23 cellular contexts compared by ENCODE assay signal in the genomic region with DNA sequence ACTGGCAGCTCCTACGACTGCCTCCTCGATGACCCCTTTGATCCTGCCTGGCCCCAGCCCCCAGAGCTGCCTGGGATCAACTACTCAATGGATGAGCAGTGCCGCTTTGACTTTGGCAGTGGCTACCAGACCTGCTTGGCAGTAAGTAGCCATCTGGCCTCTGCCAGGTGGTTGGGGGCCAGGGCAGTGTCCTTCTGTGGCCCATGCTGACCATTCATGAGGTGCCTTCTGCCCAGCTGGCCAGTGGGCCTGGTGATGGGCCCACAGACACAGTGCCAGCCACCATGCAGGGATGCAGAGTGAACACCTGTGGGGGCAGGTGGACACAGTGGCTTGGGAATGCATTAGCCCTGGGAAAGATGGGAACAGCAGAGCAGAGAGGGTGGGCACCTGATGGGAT. TPM values are rescaled to one million over a fixed set of nuclear protein-coding genes. Genes with fewer than 3 reads are reported as not detected.
"Had no signal": no experiment of that assay in that cellular context is flagged by ENCODE, and none has a peak within 500 bp of the region (broad histone marks: within the 10 kb centered on the region; RNA-seq: fewer than 3 reads in every experiment).

No MANE protein-coding gene starts in this region.

- H3K36me3 ChIP-seq: MG63 had no signal

- FAIRE-seq: RCC 7860 had no signal

- H3K27me3 ChIP-seq: MG63 had no signal

- H3K9ac ChIP-seq: SK-N-SH had no signal

- DNase-seq: Karpas-422, KG1, MG63, NCI-H1092, NCI-H1105 treated with DMSO at 0.1 percent for 48 hours, NCI-H1417 treated with DMSO at 0.1 percent for 48 hours, NCI-H146, NCI-H1694 treated with DMSO at 0.1 percent for 48 hours, NCI-H2029, NCI-H2081 treated with DMSO at 0.1 percent for 48 hours, NCI-H2171, NCI-H226, NCI-H446, NCI-H510A, NCI-H524 treated with DMSO at 0.1 percent for 48 hours, NCI-H69, NCI-H774, RPMI8226, SHP77, SK-N-SH had no signal

- H3K4me3 ChIP-seq: MG63 had no signal

- H3K9me3 ChIP-seq: MG63, SK-N-SH had no signal

- H3K4me2 ChIP-seq: SK-N-SH had no signal

RNA-seq across cellular contexts. Expression of a gene that starts 50.0 kb away (rescaled TPM):
- total RNA-seq: HT-29, SK-MEL-5 had no signal
- polyA plus RNA-seq: SK-N-SH had no signal
